ENCODE assay signal across 1 cellular context in genomic region chr4:77156912-77157858, GRCh38.
TF ChIP-seq lines count a peak whose summit lies in the region.

Gene CCNG2, plus strand, starts transcription at chr4:77157207. Its CDS starts 1,326 bp downstream, at chr4:77158533.

TF ChIP-seq in HepG2, 621 proteins besides CTCF, POLR2A, EP300 and RAD21 (continued from another document and continues in another):
- TF ChIP-seq REST (IDR thresholded peaks at IDR 0.05; ENCODE audit: borderline replicate concordance in 1 of 2, low read depth in 1 of 2, low read length in 2 of 2) (no peak), ZNF746 (CRISPR knock-in tag; IDR thresholded peaks at IDR 0.05) (0 out of 2 replicates have a peak, but pooled peaks have one; percentile 47), ZNF235 (CRISPR knock-in tag; IDR thresholded peaks at IDR 0.05; ENCODE audit: borderline replicate concordance) (no peak), ZNF317 (CRISPR knock-in tag; IDR thresholded peaks at IDR 0.05) (peak; percentile 26; the same call in 1 of the 2 replicates), TOE1 (CRISPR knock-in tag; IDR thresholded peaks at IDR 0.05) (no peak), ZNF83 (CRISPR knock-in tag; IDR thresholded peaks at IDR 0.05; ENCODE audit: borderline replicate concordance) (no peak), ZNF572 (CRISPR knock-in tag; IDR thresholded peaks at IDR 0.05) (no peak), ZNF569 (CRISPR knock-in tag; IDR thresholded peaks at IDR 0.05; ENCODE audit: borderline replicate concordance) (no peak), ZNF850 (CRISPR knock-in tag; conservative IDR thresholded peaks at IDR 0.05) (no peak), PAX8 (CRISPR knock-in tag; IDR thresholded peaks at IDR 0.05; ENCODE audit: borderline replicate concordance) (no peak), ZC3H13 (CRISPR knock-in tag; IDR thresholded peaks at IDR 0.05) (0 out of 2 replicates have a peak, but pooled peaks have one; percentile 70), ZNF142 (CRISPR knock-in tag; IDR thresholded peaks at IDR 0.05) (no peak), MZF1 (CRISPR knock-in tag; IDR thresholded peaks at IDR 0.05; ENCODE audit: borderline replicate concordance) (no peak), NONO (IDR thresholded peaks at IDR 0.05) (no peak), NONO (CRISPR knock-in tag; conservative IDR thresholded peaks at IDR 0.05) (peak; percentile 31; the same call in 1 of the 2 replicates), KLF13 (CRISPR knock-in tag; IDR thresholded peaks at IDR 0.05) (no peak), TBX2 (CRISPR knock-in tag; IDR thresholded peaks at IDR 0.05; ENCODE audit: borderline replicate concordance) (peak; percentile 76), ZUFSP (CRISPR knock-in tag; IDR thresholded peaks at IDR 0.05; ENCODE audit: borderline replicate concordance) (no peak), ZNF816 (CRISPR knock-in tag; IDR thresholded peaks at IDR 0.05; ENCODE audit: borderline replicate concordance) (no peak; the same call in 1 of the 2 replicates), YY1 (IDR thresholded peaks at IDR 0.05; ENCODE audit: insufficient read depth, insufficient replicate concordance, low read depth, low read length) (no peak), SRSF4 (IDR thresholded peaks at IDR 0.05; ENCODE audit: low read depth, low read length, poor library complexity, severe bottlenecking) (no peak), ZSCAN9 (CRISPR knock-in tag; IDR thresholded peaks at IDR 0.05; ENCODE audit: borderline replicate concordance) (no peak), KLF6 (CRISPR knock-in tag; IDR thresholded peaks at IDR 0.05) (peak; percentile 24; the same call in 1 of the 2 replicates), SATB2 (CRISPR knock-in tag; IDR thresholded peaks at IDR 0.05) (no peak), ZNF557 (CRISPR knock-in tag; IDR thresholded peaks at IDR 0.05) (0 out of 2 replicates have a peak, but pooled peaks have one; percentile 49), NCOA2 (CRISPR knock-in tag; IDR thresholded peaks at IDR 0.05) (no peak), PRDM4 (CRISPR knock-in tag; IDR thresholded peaks at IDR 0.05; ENCODE audit: borderline replicate concordance) (no peak), REPIN1 (CRISPR knock-in tag; IDR thresholded peaks at IDR 0.05; ENCODE audit: borderline replicate concordance, low read depth) (peak; percentile 67; the same call in 1 of the 2 replicates), ZMAT3 (CRISPR knock-in tag; conservative IDR thresholded peaks at IDR 0.05) (peak; percentile 73; the same call in 1 of the 2 replicates), ZNF224 (CRISPR knock-in tag; IDR thresholded peaks at IDR 0.05) (no peak), ZZZ3 (CRISPR knock-in tag; IDR thresholded peaks at IDR 0.05; ENCODE audit: borderline replicate concordance) (no peak), ZSCAN29 (CRISPR knock-in tag; conservative IDR thresholded peaks at IDR 0.05) (no peak)
- TF ChIP-seq, protein P1, sequence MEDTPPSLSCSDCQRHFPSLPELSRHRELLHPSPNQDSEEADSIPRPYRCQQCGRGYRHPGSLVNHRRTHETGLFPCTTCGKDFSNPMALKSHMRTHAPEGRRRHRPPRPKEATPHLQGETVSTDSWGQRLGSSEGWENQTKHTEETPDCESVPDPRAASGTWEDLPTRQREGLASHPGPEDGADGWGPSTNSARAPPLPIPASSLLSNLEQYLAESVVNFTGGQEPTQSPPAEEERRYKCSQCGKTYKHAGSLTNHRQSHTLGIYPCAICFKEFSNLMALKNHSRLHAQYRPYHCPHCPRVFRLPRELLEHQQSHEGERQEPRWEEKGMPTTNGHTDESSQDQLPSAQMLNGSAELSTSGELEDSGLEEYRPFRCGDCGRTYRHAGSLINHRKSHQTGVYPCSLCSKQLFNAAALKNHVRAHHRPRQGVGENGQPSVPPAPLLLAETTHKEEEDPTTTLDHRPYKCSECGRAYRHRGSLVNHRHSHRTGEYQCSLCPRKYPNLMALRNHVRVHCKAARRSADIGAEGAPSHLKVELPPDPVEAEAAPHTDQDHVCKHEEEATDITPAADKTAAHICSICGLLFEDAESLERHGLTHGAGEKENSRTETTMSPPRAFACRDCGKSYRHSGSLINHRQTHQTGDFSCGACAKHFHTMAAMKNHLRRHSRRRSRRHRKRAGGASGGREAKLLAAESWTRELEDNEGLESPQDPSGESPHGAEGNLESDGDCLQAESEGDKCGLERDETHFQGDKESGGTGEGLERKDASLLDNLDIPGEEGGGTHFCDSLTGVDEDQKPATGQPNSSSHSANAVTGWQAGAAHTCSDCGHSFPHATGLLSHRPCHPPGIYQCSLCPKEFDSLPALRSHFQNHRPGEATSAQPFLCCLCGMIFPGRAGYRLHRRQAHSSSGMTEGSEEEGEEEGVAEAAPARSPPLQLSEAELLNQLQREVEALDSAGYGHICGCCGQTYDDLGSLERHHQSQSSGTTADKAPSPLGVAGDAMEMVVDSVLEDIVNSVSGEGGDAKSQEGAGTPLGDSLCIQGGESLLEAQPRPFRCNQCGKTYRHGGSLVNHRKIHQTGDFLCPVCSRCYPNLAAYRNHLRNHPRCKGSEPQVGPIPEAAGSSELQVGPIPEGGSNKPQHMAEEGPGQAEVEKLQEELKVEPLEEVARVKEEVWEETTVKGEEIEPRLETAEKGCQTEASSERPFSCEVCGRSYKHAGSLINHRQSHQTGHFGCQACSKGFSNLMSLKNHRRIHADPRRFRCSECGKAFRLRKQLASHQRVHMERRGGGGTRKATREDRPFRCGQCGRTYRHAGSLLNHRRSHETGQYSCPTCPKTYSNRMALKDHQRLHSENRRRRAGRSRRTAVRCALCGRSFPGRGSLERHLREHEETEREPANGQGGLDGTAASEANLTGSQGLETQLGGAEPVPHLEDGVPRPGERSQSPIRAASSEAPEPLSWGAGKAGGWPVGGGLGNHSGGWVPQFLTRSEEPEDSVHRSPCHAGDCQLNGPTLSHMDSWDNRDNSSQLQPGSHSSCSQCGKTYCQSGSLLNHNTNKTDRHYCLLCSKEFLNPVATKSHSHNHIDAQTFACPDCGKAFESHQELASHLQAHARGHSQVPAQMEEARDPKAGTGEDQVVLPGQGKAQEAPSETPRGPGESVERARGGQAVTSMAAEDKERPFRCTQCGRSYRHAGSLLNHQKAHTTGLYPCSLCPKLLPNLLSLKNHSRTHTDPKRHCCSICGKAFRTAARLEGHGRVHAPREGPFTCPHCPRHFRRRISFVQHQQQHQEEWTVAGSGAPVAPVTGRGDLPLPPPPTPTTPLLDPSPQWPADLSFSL (CRISPR knock-in tag; IDR thresholded peaks at IDR 0.05): no peak
- TF ChIP-seq, protein P2, sequence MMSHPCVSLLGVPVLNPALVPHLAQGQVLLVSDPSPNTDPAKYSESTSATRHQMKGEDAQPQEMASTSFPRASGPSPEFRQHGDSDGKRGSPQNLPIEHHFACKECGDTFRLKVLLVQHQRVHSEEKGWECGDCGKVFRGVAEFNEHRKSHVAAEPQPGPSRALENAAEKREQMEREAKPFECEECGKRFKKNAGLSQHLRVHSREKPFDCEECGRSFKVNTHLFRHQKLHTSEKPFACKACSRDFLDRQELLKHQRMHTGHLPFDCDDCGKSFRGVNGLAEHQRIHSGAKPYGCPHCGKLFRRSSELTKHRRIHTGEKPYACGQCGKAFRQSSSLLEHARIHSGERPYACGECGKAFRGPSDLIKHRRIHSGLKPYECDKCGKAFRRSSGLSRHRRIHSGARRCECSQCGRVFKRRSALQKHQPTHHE (CRISPR knock-in tag; IDR thresholded peaks at IDR 0.05; ENCODE audit: borderline replicate concordance): no peak
- TF ChIP-seq, protein P3, sequence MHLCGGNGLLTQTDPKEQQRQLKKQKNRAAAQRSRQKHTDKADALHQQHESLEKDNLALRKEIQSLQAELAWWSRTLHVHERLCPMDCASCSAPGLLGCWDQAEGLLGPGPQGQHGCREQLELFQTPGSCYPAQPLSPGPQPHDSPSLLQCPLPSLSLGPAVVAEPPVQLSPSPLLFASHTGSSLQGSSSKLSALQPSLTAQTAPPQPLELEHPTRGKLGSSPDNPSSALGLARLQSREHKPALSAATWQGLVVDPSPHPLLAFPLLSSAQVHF (CRISPR knock-in tag; IDR thresholded peaks at IDR 0.05): no peak
